18 cellular contexts compared by ENCODE assay signal in genomic region chr2:59997371-59997770, GRCh38.
DNase-seq lines count a peak whose midpoint lies in the region.
"Had no signal": no experiment of that assay in that cellular context is flagged by ENCODE, and none has a peak within 500 bp of the region (broad histone marks: within the 10 kb centered on the region; RNA-seq: fewer than 3 reads in every experiment).

No MANE protein-coding gene starts in this region.

- no peaks in the 10 kb centered on the region for H4K20me1 ChIP-seq in BLaER1 treated with 17β-estradiol and CSF1 and Interleukin-3, amounts not matched to agents 10 nM and 100 nM

- H3K9ac ChIP-seq in BLaER1 treated with 17β-estradiol and CSF1 and Interleukin-3, amounts not matched to agents 10 nM and 100 nM = no peak overlapping the region

- peak overlapping the region in 8 of 11 experiments; percentile 41 to 84 (median 76); a peak in 13 of 22 replicates for H3K4me2 ChIP-seq in BLaER1 treated with 17β-estradiol and CSF1 and Interleukin-3, amounts not matched to agents 10 nM and 100 nM

- H3K4me1 ChIP-seq in BLaER1 treated with 17β-estradiol and CSF1 and Interleukin-3, amounts not matched to agents 10 nM and 100 nM = peaks cover 0 to 53% (median 45%) of the 10 kb centered on the region in 10 experiments; a peak in 16 of 20 replicates
- H3K4me1 ChIP-seq: BE2C had no signal

- H3K27me3 ChIP-seq in BLaER1 treated with 17β-estradiol and CSF1 and Interleukin-3, amounts not matched to agents 10 nM and 100 nM = no peaks in the 10 kb centered on the region
- H3K27me3 ChIP-seq: BE2C had no signal

- H3K4me3 ChIP-seq in BLaER1 treated with 17β-estradiol and CSF1 and Interleukin-3, amounts not matched to agents 10 nM and 100 nM = no peak overlapping the region
- H3K4me3 ChIP-seq: GM12878 had no signal

- DNase-seq in putamen (ENCODE audit: low spot score) (peak; percentile 43), GM03348 (ENCODE audit: low spot score) (no peak), cerebellar cortex (ENCODE audit: low spot score) (no peak), NCI-H2107 treated with DMSO at 0.1 percent for 48 hours (lab: John Stamatoyannopoulos, UW; ENCODE audit: unreplicated experiment) (no peak)
- DNase-seq: 8988T; ACHN; BE2C; C1 segment of cervical spinal cord; CD4-positive, alpha-beta memory T cell; CD4-positive, CD25-positive, alpha-beta regulatory T cell; CD8-positive, alpha-beta memory T cell; COR-L47; DMS 273 treated with DMSO at 0.1 percent for 48 hours; DMS153; DMS79 treated with DMSO at 0.1 percent for 48 hours; GF-D8 had no signal

- peaks cover 0 to 10% (median 0%) of the 10 kb centered on the region in 11 experiments; a peak in 2 of 22 replicates for H3K9me3 ChIP-seq in BLaER1 treated with 17β-estradiol and CSF1 and Interleukin-3, amounts not matched to agents 10 nM and 100 nM (replicated peaks in 1 of 11)
- H3K9me3 ChIP-seq: BE2C had no signal

- no peaks in the 10 kb centered on the region for H3K36me3 ChIP-seq in BLaER1 treated with 17β-estradiol and CSF1 and Interleukin-3, amounts not matched to agents 10 nM and 100 nM
- H3K36me3 ChIP-seq: BE2C had no signal

- peak overlapping the region in 1 of 11 experiments; percentile 68; a peak in 1 of 22 replicates for H3K27ac ChIP-seq in BLaER1 treated with 17β-estradiol and CSF1 and Interleukin-3, amounts not matched to agents 10 nM and 100 nM
